In genomic region chr3:14907043-14907966, GRCh38 we compare ENCODE assay signal across 1 cellular context.
TF ChIP-seq lines count a peak whose summit lies in the region.

No MANE protein-coding gene starts in this region.

TF ChIP-seq in H1, 55 proteins besides CTCF, POLR2A, EP300 and RAD21:
- TF ChIP-seq TAF7 (optimal IDR thresholded peaks at IDR 0.05; ENCODE audit: borderline replicate concordance, low read depth, low read length) (no peak), CTBP2 (IDR thresholded peaks at IDR 0.05; ENCODE audit: borderline replicate concordance, insufficient read depth, insufficient read length, low read length) (no peak), KDM4A (IDR thresholded peaks at IDR 0.05; ENCODE audit: low read depth, low read length, severe bottlenecking) (no peak), POU5F1 (IDR thresholded peaks at IDR 0.05; ENCODE audit: low read depth, low read length) (no peak), SIX5 (IDR thresholded peaks at IDR 0.05; ENCODE audit: low read depth, low read length) (no peak), SP2 (IDR thresholded peaks at IDR 0.05; ENCODE audit: low read length) (no peak), SRF (IDR thresholded peaks at IDR 0.05; ENCODE audit: low read depth, low read length) (no peak), CHD2 (IDR thresholded peaks at IDR 0.05; ENCODE audit: low read length) (no peak), TBP (IDR thresholded peaks at IDR 0.05; ENCODE audit: low read depth, low read length) (no peak), SP1 (IDR thresholded peaks at IDR 0.05; ENCODE audit: low read depth, low read length) (no peak), CREB1 (IDR thresholded peaks at IDR 0.05) (no peak), BACH1 (IDR thresholded peaks at IDR 0.05; ENCODE audit: low read length) (no peak)
- TF ChIP-seq, protein P1, sequence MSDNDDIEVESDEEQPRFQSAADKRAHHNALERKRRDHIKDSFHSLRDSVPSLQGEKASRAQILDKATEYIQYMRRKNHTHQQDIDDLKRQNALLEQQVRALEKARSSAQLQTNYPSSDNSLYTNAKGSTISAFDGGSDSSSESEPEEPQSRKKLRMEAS (IDR thresholded peaks at IDR 0.05): no peak
